In genomic region chr2:189350515-189351209, GRCh38 we compare ENCODE assay signal across 11 cellular contexts.
DNase-seq lines count a peak whose midpoint lies in the region; ATAC-seq and TF ChIP-seq lines count a peak whose summit lies in the region.
"Had no signal": no experiment of that assay in that cellular context is flagged by ENCODE, and none has a peak within 500 bp of the region (broad histone marks: within the 10 kb centered on the region; RNA-seq: fewer than 3 reads in every experiment).

No MANE protein-coding gene starts in this region.

- RAD21 ChIA-PET in HCT116 (lab: Charles Lee; ENCODE audit: low non-redundant PET in 1 of 2, low total read pairs in 2 of 2, uncharacterized antibody in 2 of 2, unreplicated experiment in 2 of 2) = no interaction called here

- H3K27me3 Mint-ChIP-seq in T-helper 17 cell = no peaks in the 10 kb centered on the region
- H3K27me3 Mint-ChIP-seq: activated naive CD8-positive, alpha-beta T cell treated with anti-CD3 and anti-CD28 coated beads for 36 hours had no signal

- H3K79me2 ChIP-seq in HCT116 (ENCODE audit: insufficient read depth, low read length) = no peaks in the 10 kb centered on the region

- peak overlapping the region; percentile 17 for H2AFZ ChIP-seq in HCT116 (ENCODE audit: low read depth, low read length, poor library complexity, severe bottlenecking)

- TF ChIP-seq POLR2A in HCT116 (IDR thresholded peaks at IDR 0.05; ENCODE audit: borderline replicate concordance, extremely low read depth, insufficient read depth, insufficient read length) = no peak

- POLR2A ChIA-PET in HCT116 (lab: Charles Lee) = no interaction called here

- CTCF ChIA-PET in HCT116 (lab: Charles Lee) = no interaction called here

- H3K4me3 ChIP-seq in HCT116 (replicated peaks in 1 of 2; ENCODE audit: low read depth in 1 of 2, low read length in 2 of 2) = no peak overlapping the region
- no peak overlapping the region for H3K4me3 ChIP-seq in coronary artery
- H3K4me3 ChIP-seq in left lung = no peak overlapping the region
- no peak overlapping the region for H3K4me3 ChIP-seq in stomach smooth muscle (ENCODE audit: low read length in 2 of 2)

- H3K9ac ChIP-seq in HCT116 (ENCODE audit: low read length) = no peak overlapping the region
- H3K9ac ChIP-seq in stomach smooth muscle (ENCODE audit: low read length in 2 of 2) = no peak overlapping the region

- H3K4me2 ChIP-seq in HCT116 (ENCODE audit: low read length) = no peak overlapping the region

- no peaks in the 10 kb centered on the region for H3K9me3 ChIP-seq in HCT116 (ENCODE audit: control insufficient read depth in 1 of 2, insufficient read depth in 1 of 2, low read depth in 1 of 2, low read length in 2 of 2)
- H3K9me3 ChIP-seq in left lung = peaks cover 0 to 7% of the 10 kb centered on the region in 2 donors
- peaks cover 0 to 3% of the 10 kb centered on the region in 2 donors for H3K9me3 ChIP-seq in stomach smooth muscle (ENCODE audit: control insufficient read depth in 2 of 2, low read length in 2 of 2)
- H3K9me3 ChIP-seq in T-helper 17 cell (ENCODE audit: control insufficient read depth, low read length, poor library complexity, severe bottlenecking) = no peaks in the 10 kb centered on the region

- BruUV-seq in HCT116 (replicated peaks; lab: Mats Ljungman, UMichigan) = no TSS peak

- TF ChIP-seq CTCF in HCT116 (IDR thresholded peaks at IDR 0.05 in 2 of 3, conservative IDR thresholded peaks at IDR 0.05 in 1 of 3; ENCODE audit: borderline replicate concordance in 1 of 3, insufficient read depth in 1 of 3, low read depth in 2 of 3, low read length in 2 of 3) (no peak), coronary artery (IDR thresholded peaks at IDR 0.05) (no peak), left lung (IDR thresholded peaks at IDR 0.05) (no peak)

- H3K27ac ChIP-seq in HCT116 (ENCODE audit: low read depth, low read length) (no peak overlapping the region), coronary artery (peak overlapping the region; percentile 77 to 78), left lung (no peak overlapping the region), stomach smooth muscle (ENCODE audit: low read length) (peak overlapping the region; percentile 73)

- peaks cover 7% of the 10 kb centered on the region for H3K4me1 Mint-ChIP-seq in T-helper 17 cell

- H3K4me1 ChIP-seq in HCT116 (ENCODE audit: control insufficient read depth in 1 of 2, insufficient read depth in 2 of 2, low read length in 2 of 2) = peaks cover 3 to 14% of the 10 kb centered on the region in 2 experiments; a peak in 2 of 4 replicates
- peaks cover 0 to 4% of the 10 kb centered on the region in 2 donors for H3K4me1 ChIP-seq in left lung
- peaks cover 4% of the 10 kb centered on the region for H3K4me1 ChIP-seq in stomach smooth muscle (ENCODE audit: control insufficient read depth, insufficient read depth, low read length)

- H3K9me2 ChIP-seq in HCT116 (ENCODE audit: insufficient read depth) = no peaks in the 10 kb centered on the region

- intact Hi-C loops in HCT116 (cut with micrococcal nuclease) (no loop called here), left lung (cut with DNase I) (no loop called here)

- ATAC-seq in HCT116 (no peak), left lung (peak; percentile 76), T-helper 17 cell (no peak)
- ATAC-seq: stimulated activated effector memory CD8-positive, alpha-beta T cell treated with anti-CD3 and anti-CD28 coated beads, Interleukin-12 subunit alpha, Interleukin-12 subunit beta, amount 100 ng/mL, for 72 hours had no signal

- no peak for TF ChIP-seq RAD21 in HCT116 (IDR thresholded peaks at IDR 0.05; ENCODE audit: low read depth)

- H3K27ac Mint-ChIP-seq in T-helper 17 cell = no peak overlapping the region
- H3K27ac Mint-ChIP-seq: activated naive CD8-positive, alpha-beta T cell treated with anti-CD3 and anti-CD28 coated beads for 36 hours; stimulated activated effector memory CD8-positive, alpha-beta T cell treated with anti-CD3 and anti-CD28 coated beads, Interleukin-12 subunit alpha, Interleukin-12 subunit beta, amount 100 ng/mL, for 72 hours had no signal

- no peaks in the 10 kb centered on the region for H4K20me1 ChIP-seq in HCT116 (ENCODE audit: insufficient read depth)

- no peak for DNase-seq in HCT116 (ENCODE audit: low read depth, low spot score)
- DNase-seq in coronary artery (ENCODE audit: low spot score) = peak; percentile 74
- no peak for DNase-seq in left lung
- DNase-seq in NCI-H2107 (lab: John Stamatoyannopoulos, UW) = no peak
- DNase-seq in GF-D8 (lab: John Stamatoyannopoulos, UW) = no peak
- DNase-seq in T-helper 17 cell = no peak
- DNase-seq in activated gamma-delta T cell treated with Interleukin-2 at 50 U/mL for 16 hours = no peak
- DNase-seq: activated naive CD8-positive, alpha-beta T cell treated with anti-CD3 and anti-CD28 coated beads for 36 hours; NCI-H69 had no signal

- H3K27me3 ChIP-seq in HCT116 (ENCODE audit: insufficient read depth, low read length) (no peaks in the 10 kb centered on the region), left lung (no peaks in the 10 kb centered on the region), stomach smooth muscle (ENCODE audit: control insufficient read depth in 1 of 2, insufficient read depth in 2 of 2, low read length in 2 of 2) (no peaks in the 10 kb centered on the region)

- no peak overlapping the region for H3K4me3 Mint-ChIP-seq in T-helper 17 cell
- H3K4me3 Mint-ChIP-seq: activated naive CD8-positive, alpha-beta T cell treated with anti-CD3 and anti-CD28 coated beads for 36 hours; stimulated activated effector memory CD8-positive, alpha-beta T cell treated with anti-CD3 and anti-CD28 coated beads, Interleukin-12 subunit alpha, Interleukin-12 subunit beta, amount 100 ng/mL, for 72 hours had no signal

- no peaks in the 10 kb centered on the region for H3K36me3 Mint-ChIP-seq in T-helper 17 cell (ENCODE audit: low read depth)
- H3K36me3 Mint-ChIP-seq: stimulated activated effector memory CD8-positive, alpha-beta T cell treated with anti-CD3 and anti-CD28 coated beads, Interleukin-12 subunit alpha, Interleukin-12 subunit beta, amount 100 ng/mL, for 72 hours had no signal

- H3K36me3 ChIP-seq in HCT116 (ENCODE audit: control insufficient read depth in 1 of 2, insufficient read depth in 2 of 2, low read length in 2 of 2) (no peaks in the 10 kb centered on the region), left lung (no peaks in the 10 kb centered on the region), stomach smooth muscle (ENCODE audit: control insufficient read depth in 2 of 2, insufficient read depth in 2 of 2, low read length in 2 of 2) (no peaks in the 10 kb centered on the region)

TF ChIP-seq in HCT116, 20 proteins besides CTCF, POLR2A, EP300 and RAD21 (continues in another document):
- no peak for TF ChIP-seq ZNF274 (IDR thresholded peaks at IDR 0.05; ENCODE audit: low read depth, low read length)
- no peak for TF ChIP-seq TCF7L2 (IDR thresholded peaks at IDR 0.05; ENCODE audit: borderline replicate concordance, extremely low read depth, insufficient read depth, insufficient read length)
- TF ChIP-seq REST (IDR thresholded peaks at IDR 0.05; ENCODE audit: low read depth) = no peak
- no peak for TF ChIP-seq CBX3 (IDR thresholded peaks at IDR 0.05; ENCODE audit: low read depth)
- no peak for TF ChIP-seq ZFX (IDR thresholded peaks at IDR 0.05)
- TF ChIP-seq EZH2 (IDR thresholded peaks at IDR 0.05) = no peak
- no peak for TF ChIP-seq SP1 (IDR thresholded peaks at IDR 0.05; ENCODE audit: low read depth)
- no peak for TF ChIP-seq SRF (IDR thresholded peaks at IDR 0.05; ENCODE audit: low read depth)
- no peak for TF ChIP-seq ATF3 (IDR thresholded peaks at IDR 0.05)
- no peak for TF ChIP-seq EGR1 (IDR thresholded peaks at IDR 0.05; ENCODE audit: low read depth)
- no peak for TF ChIP-seq MAX (IDR thresholded peaks at IDR 0.05)
- no peak for TF ChIP-seq ELF1 (IDR thresholded peaks at IDR 0.05; ENCODE audit: borderline replicate concordance, low read depth)
- TF ChIP-seq FOSL1 (IDR thresholded peaks at IDR 0.05; ENCODE audit: low read depth) = no peak
- TF ChIP-seq YY1 (IDR thresholded peaks at IDR 0.05; ENCODE audit: extremely low read depth, insufficient replicate concordance, low read depth, low read length) = no peak
- TF ChIP-seq JUND (IDR thresholded peaks at IDR 0.05) = no peak
- TF ChIP-seq POLR2AphosphoS5 (IDR thresholded peaks at IDR 0.05; ENCODE audit: low read depth, low read length) = no peak
- no peak for TF ChIP-seq EZH2phosphoT487 (IDR thresholded peaks at IDR 0.05; ENCODE audit: borderline replicate concordance)

Comparison
In these comparisons a context has a peak if more than half of its experiments do, and no peak if none do; other contexts are left out.
1. H3K27ac ChIP-seq: peak in coronary artery (2 of 2) and stomach smooth muscle (single experiment); none in HCT116 (single experiment) and left lung (0 of 2).